Comparison of ENCODE assay signal across 29 cellular contexts in genomic region chr7:38502848-38503247, GRCh38.
"Had no signal": no experiment of that assay in that cellular context is flagged by ENCODE, and none has a peak within 500 bp of the region (broad histone marks: within the 10 kb centered on the region; RNA-seq: fewer than 3 reads in every experiment).

No MANE protein-coding gene starts in this region.

- H3K9me3 ChIP-seq: colonic mucosa, esophagus muscularis mucosa, esophagus squamous epithelium, gastrocnemius medialis, gastroesophageal sphincter, heart left ventricle, heart right ventricle had no signal

- H3K36me3 ChIP-seq: colonic mucosa, esophagus muscularis mucosa, esophagus squamous epithelium, gastrocnemius medialis, gastroesophageal sphincter, heart left ventricle, heart right ventricle had no signal

- H3K9me3 Mint-ChIP-seq: dendritic cell treated with granulocyte-macrophage colony-stimulating factor and Interleukin-4, amounts not matched to agents 40 ng/mL and 50 ng/mL, for 4 days; effector memory CD8-positive, alpha-beta T cell; endodermal cell had no signal

- FAIRE-seq: colon, endometrium, endothelial cell of umbilical vein, frontal cortex had no signal

- H3K27me3 ChIP-seq: colonic mucosa, esophagus muscularis mucosa, esophagus squamous epithelium, foreskin keratinocyte, gastrocnemius medialis, gastroesophageal sphincter, heart left ventricle, heart right ventricle had no signal

- H3K4me1 ChIP-seq: colonic mucosa, esophagus muscularis mucosa, esophagus squamous epithelium, foreskin keratinocyte, gastrocnemius medialis, gastroesophageal sphincter, heart left ventricle had no signal

- H3K4me3 ChIP-seq: colonic mucosa, coronary artery, dorsolateral prefrontal cortex, esophagus muscularis mucosa, esophagus squamous epithelium, gastrocnemius medialis, gastroesophageal sphincter, heart left ventricle, heart right ventricle had no signal

- ATAC-seq: effector memory CD8-positive, alpha-beta T cell; esophagus mucosa; foreskin keratinocyte; gastrocnemius medialis; gastroesophageal sphincter; heart left ventricle; heart right ventricle had no signal

- H3K4me1 Mint-ChIP-seq: endodermal cell had no signal

- DNase-seq: colonic mucosa; cortex of kidney; dermis blood vessel endothelial cell; effector CD4-positive, alpha-beta T cell; effector CD8-positive, alpha-beta T cell; effector memory CD4-positive, alpha-beta T cell; effector memory CD8-positive, alpha-beta T cell; endodermal cell; erythroblast; esophagus squamous epithelium; foreskin fibroblast; foreskin melanocyte; gastrocnemius medialis; glutamatergic neuron; head of caudate nucleus; heart left ventricle; heart right ventricle had no signal

- H3K27ac Mint-ChIP-seq: dendritic cell treated with granulocyte-macrophage colony-stimulating factor and Interleukin-4, amounts not matched to agents 40 ng/mL and 50 ng/mL, for 4 days; effector memory CD8-positive, alpha-beta T cell; endodermal cell had no signal

- H3K27ac ChIP-seq: colonic mucosa, coronary artery, epithelial cell of prostate, esophagus muscularis mucosa, esophagus squamous epithelium, foreskin keratinocyte, gastrocnemius medialis, gastroesophageal sphincter, heart left ventricle, heart right ventricle had no signal

- H3K4me3 Mint-ChIP-seq: dendritic cell treated with granulocyte-macrophage colony-stimulating factor and Interleukin-4, amounts not matched to agents 40 ng/mL and 50 ng/mL, for 4 days; effector memory CD8-positive, alpha-beta T cell; endodermal cell had no signal
